ENCODE assay signal across 7 cellular contexts in genomic region chr11:27183672-27184457, GRCh38.
DNase-seq lines count a peak whose midpoint lies in the region; ATAC-seq and TF ChIP-seq lines count a peak whose summit lies in the region.

No MANE protein-coding gene starts in this region.

- H3K36me3 ChIP-seq in gastroesophageal sphincter = no peaks in the 10 kb centered on the region
- no peaks in the 10 kb centered on the region for H3K36me3 ChIP-seq in prostate gland

- H4K8ac ChIP-seq in H9 (replicated peaks; ENCODE audit: insufficient read length, low read depth, low read length) = no peak overlapping the region

- no peak overlapping the region for H3K56ac ChIP-seq in H9 (ENCODE audit: insufficient read length, low read depth, low read length)

- no peak overlapping the region for H2BK12ac ChIP-seq in H9 (ENCODE audit: insufficient read length, low read depth, low read length)

- intact Hi-C loops in prostate gland (cut with DNase I) = loop anchor here (2.0 kb wide), 2 partner anchors 111 to 301 kb away; no protein-coding TSS in a partner anchor

- H3K9me3 ChIP-seq in H9 (ENCODE audit: control insufficient read depth, low read depth, low read length) (no peaks in the 10 kb centered on the region), gastroesophageal sphincter (no peaks in the 10 kb centered on the region), prostate gland (no peaks in the 10 kb centered on the region)

- no peaks in the 10 kb centered on the region for H3K23me2 ChIP-seq in H9 (ENCODE audit: insufficient read length, low read depth, low read length, poor library complexity, severe bottlenecking)

- H3K4me2 ChIP-seq in H9 (ENCODE audit: insufficient read depth, insufficient read length, low read length) = no peak overlapping the region

- H2BK15ac ChIP-seq in H9 (ENCODE audit: low read depth, low read length) = no peak overlapping the region

- peaks cover 0 to 8% (median 0%) of the 10 kb centered on the region in 3 experiments; a peak in 2 of 7 replicates for H3K36me3 Mint-ChIP-seq in H9 (ENCODE audit: insufficient read depth in 1 of 3, low read depth in 3 of 3)

- no peak overlapping the region for H2AFZ ChIP-seq in H9 (ENCODE audit: low read length)

- WGBS in H9 (ENCODE audit: extremely low coverage, insufficient read length, low lambda C conversion rate) = no CpG with 5 or more reads among the region's 6 CpGs
- 13 to 31% methylated on average over 5 to 6 of the region's 6 CpGs for WGBS in gastroesophageal sphincter (ENCODE audit: low coverage in 1 of 2), 2 donors
- 28% methylated on average over 6 of the region's 6 CpGs for WGBS in prostate gland

- no peak overlapping the region for H3K23ac ChIP-seq in H9 (ENCODE audit: insufficient read length, low read depth, low read length)

- in situ Hi-C loops in G401 (cut with HindIII; ENCODE audit: low sequenced_read_pairs) = no loop called here

- H3K4me3 ChIP-seq in gastroesophageal sphincter (no peak overlapping the region), prostate gland (no peak overlapping the region)

- H2BK120ac ChIP-seq in H9 (ENCODE audit: low read depth, low read length, poor library complexity, severe bottlenecking) = no peak overlapping the region

- H4K91ac ChIP-seq in H9 (ENCODE audit: insufficient read length, low read depth, low read length) = no peak overlapping the region

- no peak overlapping the region for H3K27ac ChIP-seq in H9 (ENCODE audit: insufficient read length, low read depth, low read length)
- no peak overlapping the region for H3K27ac ChIP-seq in gastroesophageal sphincter
- H3K27ac ChIP-seq in prostate gland = no peak overlapping the region

- no peak for ATAC-seq in gastroesophageal sphincter
- no peak for ATAC-seq in HG03378 (IDR thresholded peaks at IDR 0.05; ENCODE audit: unreplicated experiment)

- no peaks in the 10 kb centered on the region for H3K4me1 ChIP-seq in H9 (ENCODE audit: insufficient read depth, low read length)
- H3K4me1 ChIP-seq in gastroesophageal sphincter = no peaks in the 10 kb centered on the region
- H3K4me1 ChIP-seq in prostate gland (replicated peaks) = no peaks in the 10 kb centered on the region

- no peak overlapping the region for H3T11ph ChIP-seq in H9 (ENCODE audit: low read length)

- H4K5ac ChIP-seq in H9 (ENCODE audit: insufficient read length, low read depth, low read length) = no peak overlapping the region

- no peaks in the 10 kb centered on the region for H3K27me3 Mint-ChIP-seq in H9 (ENCODE audit: low read depth)

- H3K14ac ChIP-seq in H9 (ENCODE audit: insufficient read depth, low read length) = no peak overlapping the region

- H3K4me1 Mint-ChIP-seq in H9 = peaks cover 8% of the 10 kb centered on the region in 2 experiments

- no peaks in the 10 kb centered on the region for H3K27me3 ChIP-seq in H9 (ENCODE audit: insufficient read depth, low read length)
- H3K27me3 ChIP-seq in gastroesophageal sphincter = no peaks in the 10 kb centered on the region
- H3K27me3 ChIP-seq in prostate gland (replicated peaks; ENCODE audit: insufficient read depth) = no peaks in the 10 kb centered on the region

- no peaks in the 10 kb centered on the region for H3K79me1 ChIP-seq in H9 (ENCODE audit: insufficient read depth, low read depth, low read length, poor library complexity, severe bottlenecking)

- no peak overlapping the region for H2BK20ac ChIP-seq in H9 (ENCODE audit: low read depth, low read length, poor library complexity, severe bottlenecking)

- H4K20me1 ChIP-seq in H9 (ENCODE audit: control insufficient read depth, insufficient read depth, insufficient read length) = no peaks in the 10 kb centered on the region

- H3K4me3 Mint-ChIP-seq in H9 = no peak overlapping the region

- H3K79me2 ChIP-seq in H9 (ENCODE audit: insufficient read depth, low read length) = no peaks in the 10 kb centered on the region

- peaks cover 0 to 6% of the 10 kb centered on the region in 2 experiments; a peak in 2 of 5 replicates for H3K9me3 Mint-ChIP-seq in H9

- TF ChIP-seq CTCF in H9 (conservative IDR thresholded peaks at IDR 0.05) (peak; percentile 87), gastroesophageal sphincter (IDR thresholded peaks at IDR 0.05) (peak; percentile 53 to 77 (median 74)), prostate gland (IDR thresholded peaks at IDR 0.05) (peak; percentile 32 to 86 (median 77))

- no peak overlapping the region for H2AK5ac ChIP-seq in H9 (ENCODE audit: insufficient read length, low read length)

- TF ChIP-seq EP300 in gastroesophageal sphincter (IDR thresholded peaks at IDR 0.05) = no peak

- DNase-seq in G401 (ENCODE audit: low spot score) = peak; percentile 82
- no peak for DNase-seq in H9
- DNase-seq in NCI-H2196 treated with DMSO at 0.1 percent for 48 hours (lab: John Stamatoyannopoulos, UW; ENCODE audit: unreplicated experiment) = peak; percentile 47
- DNase-seq in activated CD4-positive, alpha-beta T cell treated with anti-CD3 and anti-CD28 coated beads, Interleukin-2, amount 50 U/mL, for 4 hours = peak; percentile 8 to 22
- peak; percentile 64 for DNase-seq in prostate gland (ENCODE audit: low spot score)

- H3K4ac ChIP-seq in H9 (ENCODE audit: low read depth, low read length) = no peak overlapping the region

- no peak for TF ChIP-seq POLR2A in gastroesophageal sphincter (IDR thresholded peaks at IDR 0.05)
- TF ChIP-seq POLR2A in prostate gland (IDR thresholded peaks at IDR 0.05) = no peak

- H2BK5ac ChIP-seq in H9 (ENCODE audit: insufficient read length, low read length) = no peak overlapping the region

- H3K18ac ChIP-seq in H9 (ENCODE audit: insufficient read length, low read depth, low read length) = no peak overlapping the region

- no peak overlapping the region for H3K9ac ChIP-seq in H9 (ENCODE audit: extremely low read depth, insufficient read length, low read length)

- H3K27ac Mint-ChIP-seq in H9 = no peak overlapping the region
